ENCODE assay signal across 8 cellular contexts in the genomic region with DNA sequence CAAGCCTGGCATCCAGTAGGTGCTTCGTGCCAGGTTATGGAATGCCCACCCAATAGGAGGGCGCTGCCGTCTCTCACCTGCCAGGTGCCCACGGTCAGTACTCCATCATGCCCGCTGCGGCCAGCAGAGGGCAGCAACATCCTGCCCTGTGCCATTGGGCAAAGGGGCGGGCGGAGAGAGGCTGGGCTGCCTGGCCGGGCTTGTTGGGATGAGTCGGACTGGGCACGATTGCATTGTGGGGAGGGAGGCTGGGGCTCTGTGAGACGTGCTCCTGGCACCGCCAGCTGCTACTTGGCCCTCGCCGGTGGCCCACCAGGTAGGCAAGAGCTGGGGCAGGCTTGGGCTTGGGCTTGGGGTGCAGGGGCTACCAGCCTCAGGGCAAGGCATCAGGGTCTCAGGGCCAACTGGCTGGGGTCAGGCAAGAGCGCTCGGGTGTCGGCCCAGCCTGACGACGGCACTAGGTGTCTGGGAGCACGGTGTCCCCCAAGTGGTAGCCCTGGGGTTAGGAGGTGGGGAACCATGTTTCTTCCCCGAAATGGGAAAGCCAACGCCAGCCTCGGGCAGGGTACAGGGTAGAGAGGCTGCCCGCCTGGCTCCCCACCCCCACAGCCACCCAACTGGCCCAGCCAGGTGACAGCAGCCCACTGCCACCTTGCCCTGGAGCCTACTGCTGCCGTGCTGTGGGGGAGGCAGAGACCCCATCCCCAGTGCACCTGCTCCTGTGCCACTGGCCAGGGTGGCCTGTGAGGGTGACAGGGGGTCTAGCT. TPM values are rescaled to one million over a fixed set of nuclear protein-coding genes. Genes with fewer than 3 reads are reported as not detected.
DNase-seq lines count a peak whose midpoint lies in the region; ATAC-seq and TF ChIP-seq lines count a peak whose summit lies in the region.

Gene PLXNB3, plus strand, starts transcription at position 261 of the 767 bp plus-strand sequence. CDS start 1,287 bp downstream, outside the sequence.

- peaks cover 21 to 82% (median 48%) of the 10 kb centered on the region in 11 experiments; a peak in 21 of 22 replicates for H3K27me3 ChIP-seq in BLaER1 treated with 17β-estradiol and CSF1 and Interleukin-3, amounts not matched to agents 10 nM and 100 nM
- H3K27me3 ChIP-seq in WERI-Rb-1 (ENCODE audit: insufficient read depth, low read depth, severe bottlenecking) (peaks cover 34% of the 10 kb centered on the region), spleen (replicated peaks in 1 of 7) (peaks cover 0 to 11% (median 0%) of the 10 kb centered on the region in 7 donors)

- DNase-seq in NCI-H1930 (lab: John Stamatoyannopoulos, UW) (peak; percentile 53 to 54), WERI-Rb-1 (peak; percentile 91), brain pericyte (ENCODE audit: low read depth, low spot score) (peak; percentile 12), iPS-NIHi7 (ENCODE audit: extremely low spot score) (peak; percentile 80), spleen (peak; percentile 94)

- peak within 1 kb of the TSS in 2 of 11 experiments; percentile 68 to 71; a peak in 3 of 22 replicates for H3K27ac ChIP-seq in BLaER1 treated with 17β-estradiol and CSF1 and Interleukin-3, amounts not matched to agents 10 nM and 100 nM
- H3K27ac ChIP-seq in WERI-Rb-1 = peak within 1 kb of the TSS; percentile 53
- peak within 1 kb of the TSS in 1 of 8 donors; percentile 23 for H3K27ac ChIP-seq in spleen

- H3K4me2 ChIP-seq in BLaER1 treated with 17β-estradiol and CSF1 and Interleukin-3, amounts not matched to agents 10 nM and 100 nM = peak within 1 kb of the TSS; percentile 63 to 84 (median 75)

- peaks cover 49 to 61% (median 60%) of the 10 kb centered on the region in 10 experiments for H3K4me1 ChIP-seq in BLaER1 treated with 17β-estradiol and CSF1 and Interleukin-3, amounts not matched to agents 10 nM and 100 nM
- peaks cover 0 to 39% (median 20%) of the 10 kb centered on the region in 6 donors for H3K4me1 ChIP-seq in spleen

- peak within 1 kb of the TSS in 7 of 11 experiments; percentile 11 to 67 (median 59); a peak in 6 of 22 replicates for H3K9ac ChIP-seq in BLaER1 treated with 17β-estradiol and CSF1 and Interleukin-3, amounts not matched to agents 10 nM and 100 nM

- no peaks in the 10 kb centered on the region for H3K36me3 ChIP-seq in BLaER1 treated with 17β-estradiol and CSF1 and Interleukin-3, amounts not matched to agents 10 nM and 100 nM
- no peaks in the 10 kb centered on the region for H3K36me3 ChIP-seq in WERI-Rb-1
- no peaks in the 10 kb centered on the region for H3K36me3 ChIP-seq in spleen

- ATAC-seq in GM21529 (IDR thresholded peaks at IDR 0.05; ENCODE audit: unreplicated experiment) = peak; percentile 68
- ATAC-seq in HG02973 (IDR thresholded peaks at IDR 0.05; ENCODE audit: unreplicated experiment) = no peak

- H3K4me3 ChIP-seq in BLaER1 treated with 17β-estradiol and CSF1 and Interleukin-3, amounts not matched to agents 10 nM and 100 nM = no peak within 1 kb of the TSS
- no peak within 1 kb of the TSS for H3K4me3 ChIP-seq in WERI-Rb-1 (ENCODE audit: low read depth, low read length)
- H3K4me3 ChIP-seq in spleen = no peak within 1 kb of the TSS

- intact Hi-C loops in spleen (cut with DNase I; ENCODE audit: low total_unique reads) = no loop called here

- TF ChIP-seq CTCF in WERI-Rb-1 (IDR thresholded peaks at IDR 0.05; ENCODE audit: low read depth, low read length) (peak; percentile 98), spleen (IDR thresholded peaks at IDR 0.05 in 8 of 11, conservative IDR thresholded peaks at IDR 0.05 in 3 of 11) (peak; percentile 85 to 93 (median 89))

- 31 to 44% (median 34%) methylated on average over 16 to 26 of the region's 26 CpGs; no CpG with 5 or more reads in 1 of the 5 donors for WGBS in spleen, 5 donors

- no peak for TF ChIP-seq POLR2A in spleen (IDR thresholded peaks at IDR 0.05)

- H3K9me3 ChIP-seq in BLaER1 treated with 17β-estradiol and CSF1 and Interleukin-3, amounts not matched to agents 10 nM and 100 nM (replicated peaks in 1 of 11) = peaks cover 0 to 7% (median 0%) of the 10 kb centered on the region in 11 experiments; a peak in 5 of 22 replicates
- peaks cover 2% of the 10 kb centered on the region for H3K9me3 ChIP-seq in WERI-Rb-1 (ENCODE audit: severe bottlenecking)
- H3K9me3 ChIP-seq in spleen = no peaks in the 10 kb centered on the region

- peaks cover 0 to 47% (median 22%) of the 10 kb centered on the region in 11 experiments; a peak in 11 of 22 replicates for H4K20me1 ChIP-seq in BLaER1 treated with 17β-estradiol and CSF1 and Interleukin-3, amounts not matched to agents 10 nM and 100 nM

RNA-seq across cellular contexts. Expression of gene PLXNB3, which starts in this region (rescaled TPM):
- total RNA-seq in spleen = 1 to 10 TPM in 6 of 7 donors, under 1 TPM in 1; 0.68 to 2.8 (median 1.7) TPM
- polyA plus RNA-seq in spleen = 1 to 10 TPM in 1 of 3 donors, under 1 TPM in 2; 0.48 to 1.5 (median 0.49) TPM

Comparison
In these comparisons a context has a peak if more than half of its experiments do, and no peak if none do; other contexts are left out.
1. DNase-seq: peak in every context shown above with its lines; median percentile 94 in spleen; 91 in WERI-Rb-1; 80 in iPS-NIHi7; 54 in NCI-H1930; 12 in brain pericyte.